In genomic region chr7:135150072-135150782, GRCh38 we compare ENCODE assay signal across 12 cellular contexts. TPM values are rescaled to one million over a fixed set of nuclear protein-coding genes. Genes with fewer than 3 reads are reported as not detected.
DNase-seq lines count a peak whose midpoint lies in the region; ATAC-seq, FAIRE-seq and TF ChIP-seq lines count a peak whose summit lies in the region.
"Had no signal": no experiment of that assay in that cellular context is flagged by ENCODE, and none has a peak within 500 bp of the region (broad histone marks: within the 10 kb centered on the region; RNA-seq: fewer than 3 reads in every experiment).

No MANE protein-coding gene starts in this region.

- TF ChIP-seq RAD21 in HepG2 (CRISPR knock-in tag; IDR thresholded peaks at IDR 0.05), result no peak

- H3K9me3 ChIP-seq in HepG2 (ENCODE audit: low read length), result peaks cover 3% of the 10 kb centered on the region

- H3K4me1 Mint-ChIP-seq in activated CD4-positive, alpha-beta T cell treated with anti-CD3 and anti-CD28 coated beads, Interleukin-2, amount 10 ng/mL, durations not matched to agents 24 days and 14 days, result peaks cover 59% of the 10 kb centered on the region
- H3K4me1 Mint-ChIP-seq in activated naive CD8-positive, alpha-beta T cell treated with anti-CD3 and anti-CD28 coated beads for 36 hours, result peaks cover 64% of the 10 kb centered on the region

- H3K27me3 ChIP-seq in HepG2 (ENCODE audit: control insufficient read depth in 1 of 2, insufficient read depth in 2 of 2, low read length in 2 of 2), result no peaks in the 10 kb centered on the region; a peak in 1 of 5 replicates

- intact Hi-C loops in activated CD4-positive, alpha-beta T cell treated with anti-CD3 and anti-CD28 coated beads, Interleukin-2, amount 10 ng/mL, durations not matched to agents 24 days and 14 days (cut with micrococcal nuclease), result no loop called here
- intact Hi-C loops in HepG2 (cut with micrococcal nuclease; ENCODE audit: unreplicated experiment), result no loop called here

- TF ChIP-seq EP300 in HepG2 (IDR thresholded peaks at IDR 0.05; ENCODE audit: low read depth in 2 of 2, low read length in 2 of 2), result no peak
- no peak for TF ChIP-seq EP300 in HepG2 (CRISPR knock-in tag; IDR thresholded peaks at IDR 0.05; ENCODE audit: borderline replicate concordance)

- 75% methylated on average over 8 of the region's 8 CpGs for WGBS in HepG2 (ENCODE audit: low lambda C conversion rate)

- no peaks in the 10 kb centered on the region; the same call in 1 of the 2 replicates for H4K20me1 ChIP-seq in HepG2 (ENCODE audit: insufficient read depth, low read length)

- CTCF ChIA-PET in HepG2 (lab: Yijun Ruan, JAX; ENCODE audit: low intra/inter-chr PET ratio, low total read pairs), result no interaction called here

- BruUV-seq in HepG2 (replicated peaks; lab: Mats Ljungman, UMichigan), result no TSS peak

- H3K4me2 ChIP-seq in HepG2 (ENCODE audit: low read depth, low read length), result peak overlapping the region; percentile 88
- H3K4me2 ChIP-seq: A549 had no signal

- no peak for TF ChIP-seq CTCF in HepG2 (CRISPR knock-in tag; IDR thresholded peaks at IDR 0.05)

- in situ Hi-C loops in HepG2 (cut with HindIII; ENCODE audit: extremely low pct_ligation_motif_present, low pct_unique_long_range_greater_than_20kb), result no loop called here

- peak overlapping the region; percentile 74; the same call in 1 of the 2 replicates for H3K9ac ChIP-seq in HepG2 (ENCODE audit: insufficient read depth, low read depth, low read length)

- H3K4me3 Mint-ChIP-seq in activated CD4-positive, alpha-beta T cell treated with anti-CD3 and anti-CD28 coated beads, Interleukin-2, amount 10 ng/mL, durations not matched to agents 24 days and 14 days, result peak overlapping the region; percentile 91
- peak overlapping the region; percentile 88 for H3K4me3 Mint-ChIP-seq in activated naive CD8-positive, alpha-beta T cell treated with anti-CD3 and anti-CD28 coated beads for 36 hours

- H2AFZ ChIP-seq in HepG2 (ENCODE audit: low read length), result no peak overlapping the region

- peaks cover 22% of the 10 kb centered on the region for H3K9me3 Mint-ChIP-seq in activated CD4-positive, alpha-beta T cell treated with anti-CD3 and anti-CD28 coated beads, Interleukin-2, amount 10 ng/mL, durations not matched to agents 24 days and 14 days
- peaks cover 25% of the 10 kb centered on the region for H3K9me3 Mint-ChIP-seq in activated naive CD8-positive, alpha-beta T cell treated with anti-CD3 and anti-CD28 coated beads for 36 hours

- ATAC-seq in HepG2 (no peak), GM19463 (IDR thresholded peaks at IDR 0.05; ENCODE audit: unreplicated experiment) (no peak), HG02623 (IDR thresholded peaks at IDR 0.05; ENCODE audit: unreplicated experiment) (no peak)
- ATAC-seq in activated CD4-positive, CD25-positive, alpha-beta regulatory T cell treated with anti-CD3 and anti-CD28 coated beads, Interleukin-2, amount 50 U/mL, for 24 hours, result no peak
- ATAC-seq: A549 had no signal

- H3K79me2 ChIP-seq in HepG2 (ENCODE audit: insufficient read depth, low read length), result peaks cover 65% of the 10 kb centered on the region

- peak overlapping the region; percentile 17 to 67 (median 58); a peak in 5 of 6 replicates for H3K4me3 ChIP-seq in HepG2 (replicated peaks in 1 of 3; ENCODE audit: insufficient read depth in 1 of 3, low read depth in 2 of 3, low read length in 3 of 3)
- H3K4me3 ChIP-seq: A549 had no signal

- peaks cover 2 to 8% of the 10 kb centered on the region in 2 experiments; a peak in 1 of 5 replicates for H3K36me3 ChIP-seq in HepG2 (replicated peaks in 1 of 2; ENCODE audit: control insufficient read depth in 1 of 2, insufficient read depth in 2 of 2, low read length in 2 of 2)

- FAIRE-seq in HepG2 (lab: Jason Lieb, UNC), result no peak
- FAIRE-seq: A549 had no signal

- H3K27me3 Mint-ChIP-seq in activated CD4-positive, alpha-beta T cell treated with anti-CD3 and anti-CD28 coated beads, Interleukin-2, amount 10 ng/mL, durations not matched to agents 24 days and 14 days, result no peaks in the 10 kb centered on the region
- no peaks in the 10 kb centered on the region for H3K27me3 Mint-ChIP-seq in activated naive CD8-positive, alpha-beta T cell treated with anti-CD3 and anti-CD28 coated beads for 36 hours

- H3K27ac Mint-ChIP-seq in activated CD4-positive, alpha-beta T cell treated with anti-CD3 and anti-CD28 coated beads, Interleukin-2, amount 10 ng/mL, durations not matched to agents 24 days and 14 days, result no peak overlapping the region
- H3K27ac Mint-ChIP-seq in activated naive CD8-positive, alpha-beta T cell treated with anti-CD3 and anti-CD28 coated beads for 36 hours, result peak overlapping the region; percentile 54

- no peak for TF ChIP-seq POLR2A in HepG2 (IDR thresholded peaks at IDR 0.05; ENCODE audit: insufficient read depth in 1 of 2, low read depth in 2 of 2, low read length in 2 of 2)

- POLR2A ChIA-PET in HepG2 (lab: Yijun Ruan, JAX), result interaction anchor here (1.4 to 1.5 kb wide), 2 partner anchors 10 to 164 kb away, joined by 3 read pairs; partner anchors contain the start of gene AGBL3

- DNase-seq in activated CD4-positive, alpha-beta T cell treated with anti-CD3 and anti-CD28 coated beads, Interleukin-2, amount 10 ng/mL, durations not matched to agents 24 days and 14 days, result no peak
- DNase-seq in activated CD4-positive, alpha-beta T cell treated with anti-CD3 and anti-CD28 coated beads, Interleukin-2, amount 50 U/mL, for 1 hour, result no peak
- DNase-seq in activated naive CD8-positive, alpha-beta T cell treated with anti-CD3 and anti-CD28 coated beads for 36 hours, result no peak
- DNase-seq in HepG2 (ENCODE audit: low spot score), result no peak
- DNase-seq in substantia nigra (lab: John Stamatoyannopoulos, UW), result no peak
- DNase-seq: activated gamma-delta T cell treated with Interleukin-2 at 50 U/mL for 16 hours, GF-D8, NCI-H1417 treated with DMSO at 0.1 percent for 48 hours had no signal

- H3K36me3 Mint-ChIP-seq in activated CD4-positive, alpha-beta T cell treated with anti-CD3 and anti-CD28 coated beads, Interleukin-2, amount 10 ng/mL, durations not matched to agents 24 days and 14 days (ENCODE audit: low read depth), result peaks cover 44% of the 10 kb centered on the region
- H3K36me3 Mint-ChIP-seq in activated naive CD8-positive, alpha-beta T cell treated with anti-CD3 and anti-CD28 coated beads for 36 hours, result peaks cover 53% of the 10 kb centered on the region

- H3K4me1 ChIP-seq in HepG2 (ENCODE audit: insufficient read depth, low read length), result peaks cover 70% of the 10 kb centered on the region

- H3K27ac ChIP-seq in HepG2 (ENCODE audit: extremely low read length, insufficient read depth, low read length) (no peak overlapping the region), substantia nigra (ENCODE audit: low read depth, low read length, poor library complexity, severe bottlenecking) (peak overlapping the region; percentile 13)
- H3K27ac ChIP-seq: A549 had no signal

RNA-seq across cellular contexts. Expression of gene TMEM140, which starts 2.4 kb away (rescaled TPM):
- 2.2 TPM in 2 replicates for total RNA-seq in activated CD4-positive, alpha-beta T cell treated with anti-CD3 and anti-CD28 coated beads, Interleukin-2, amount 10 ng/mL, durations not matched to agents 24 days and 14 days
- 10 to 100 TPM; 12.7 to 12.8 TPM for total RNA-seq in activated naive CD8-positive, alpha-beta T cell treated with anti-CD3 and anti-CD28 coated beads for 36 hours
- 5.6 and 9.2 TPM in 2 replicates for total RNA-seq in HepG2 (2016; rRNA removed; fragmentation: Illumina TruSeq; extraction: Trizol)
- total RNA-seq in HepG2 (2016; cell fraction: cytosol; rRNA removed; fragmentation: Illumina TruSeq; extraction: Trizol; ENCODE audit: low read depth), result 1.1 and 1.5 TPM in 2 replicates
- 6.3 and 8.9 TPM in 2 replicates for total RNA-seq in HepG2 (2016; cell fraction: insoluble cytoplasmic fraction; rRNA removed; fragmentation: Illumina TruSeq; extraction: Trizol)
- total RNA-seq in HepG2 (2016; cell fraction: membrane; rRNA removed; fragmentation: Illumina TruSeq; extraction: Trizol), result 2.6 and 3.2 TPM in 2 replicates
- total RNA-seq in HepG2 (2016; cell fraction: nucleus; rRNA removed; fragmentation: Illumina TruSeq; extraction: Trizol), result 7.9 and 10.4 TPM in 2 replicates
- 21.7 and 35.7 TPM in 2 replicates for polyA plus RNA-seq in HepG2 (2011; rRNA removed)
- 24.2 and 35.4 TPM in 2 replicates for polyA plus RNA-seq in HepG2 (2011; cell fraction: cytosol; rRNA removed)
- 17.7 and 30.5 TPM in 2 replicates for polyA plus RNA-seq in HepG2 (2011; cell fraction: nucleus; rRNA removed)
- 45.3 and 74.1 TPM in 2 replicates for polyA plus RNA-seq in HepG2 (2012)
- polyA plus RNA-seq in HepG2 (2016; cell fraction: cytosol; fragmentation: Illumina TruSeq; extraction: Trizol; ENCODE audit: low read depth), result 1.1 TPM in 2 replicates
- polyA plus RNA-seq in HepG2 (2016; cell fraction: insoluble cytoplasmic fraction; fragmentation: Illumina TruSeq; extraction: Trizol; ENCODE audit: low read depth), result 5.3 and 6.1 TPM in 2 replicates
- polyA plus RNA-seq in HepG2 (2016; cell fraction: membrane; fragmentation: Illumina TruSeq; extraction: Trizol; ENCODE audit: low read depth), result 2.1 and 2.2 TPM in 2 replicates
- 7.8 and 11.6 TPM in 2 replicates for polyA plus RNA-seq in HepG2 (2016; cell fraction: nucleus; fragmentation: Illumina TruSeq; extraction: Trizol; ENCODE audit: insufficient read depth, low read depth)
- 0.26 and 39.0 TPM in 2 replicates for polyA minus RNA-seq in HepG2 (2011; rRNA and poly(A)+ RNA removed; ENCODE audit: low replicate concordance)
- polyA minus RNA-seq in HepG2 (2011; cell fraction: cytosol; rRNA and poly(A)+ RNA removed), result 15.9 and 32.1 TPM in 2 replicates
- polyA minus RNA-seq in HepG2 (2011; cell fraction: nucleus; rRNA and poly(A)+ RNA removed), result 41.2 and 55.0 TPM in 2 replicates

RNA-seq across cellular contexts. Expression of gene CYREN, which starts 20.3 kb away (rescaled TPM):
- 52.8 and 55.1 TPM in 2 replicates for total RNA-seq in activated CD4-positive, alpha-beta T cell treated with anti-CD3 and anti-CD28 coated beads, Interleukin-2, amount 10 ng/mL, durations not matched to agents 24 days and 14 days
- total RNA-seq in activated naive CD8-positive, alpha-beta T cell treated with anti-CD3 and anti-CD28 coated beads for 36 hours, result 10 to 100 TPM; 51.7 to 54.4 TPM
- 60.7 and 68.6 TPM in 2 replicates for total RNA-seq in HepG2 (2016; rRNA removed; fragmentation: Illumina TruSeq; extraction: Trizol)
- 24.2 and 27.7 TPM in 2 replicates for total RNA-seq in HepG2 (2016; cell fraction: cytosol; rRNA removed; fragmentation: Illumina TruSeq; extraction: Trizol; ENCODE audit: low read depth)
- 58.8 and 66.8 TPM in 2 replicates for total RNA-seq in HepG2 (2016; cell fraction: insoluble cytoplasmic fraction; rRNA removed; fragmentation: Illumina TruSeq; extraction: Trizol)
- total RNA-seq in HepG2 (2016; cell fraction: membrane; rRNA removed; fragmentation: Illumina TruSeq; extraction: Trizol), result 48.2 and 58.3 TPM in 2 replicates
- 42.2 and 46.2 TPM in 2 replicates for total RNA-seq in HepG2 (2016; cell fraction: nucleus; rRNA removed; fragmentation: Illumina TruSeq; extraction: Trizol)
- 19.3 and 20.7 TPM in 2 replicates for polyA plus RNA-seq in HepG2 (2011; rRNA removed)
- polyA plus RNA-seq in HepG2 (2011; cell fraction: cytosol; rRNA removed), result 19.8 and 20.9 TPM in 2 replicates
- polyA plus RNA-seq in HepG2 (2011; cell fraction: nucleus; rRNA removed), result 15.6 and 18.8 TPM in 2 replicates
- 44.5 and 69.6 TPM in 2 replicates for polyA plus RNA-seq in HepG2 (2012)
- polyA plus RNA-seq in HepG2 (2016; cell fraction: cytosol; fragmentation: Illumina TruSeq; extraction: Trizol; ENCODE audit: low read depth), result 13.5 and 22.0 TPM in 2 replicates
- 62.6 and 67.4 TPM in 2 replicates for polyA plus RNA-seq in HepG2 (2016; cell fraction: insoluble cytoplasmic fraction; fragmentation: Illumina TruSeq; extraction: Trizol; ENCODE audit: low read depth)
- polyA plus RNA-seq in HepG2 (2016; cell fraction: membrane; fragmentation: Illumina TruSeq; extraction: Trizol; ENCODE audit: low read depth), result 31.2 and 44.6 TPM in 2 replicates
- 46.9 and 49.8 TPM in 2 replicates for polyA plus RNA-seq in HepG2 (2016; cell fraction: nucleus; fragmentation: Illumina TruSeq; extraction: Trizol; ENCODE audit: insufficient read depth, low read depth)
- polyA minus RNA-seq in HepG2 (2011; rRNA and poly(A)+ RNA removed; ENCODE audit: low replicate concordance), result 24.4 and 62.5 TPM in 2 replicates
- polyA minus RNA-seq in HepG2 (2011; cell fraction: cytosol; rRNA and poly(A)+ RNA removed), result 8.6 and 12.1 TPM in 2 replicates
- polyA minus RNA-seq in HepG2 (2011; cell fraction: nucleus; rRNA and poly(A)+ RNA removed), result 20.6 and 24.7 TPM in 2 replicates
